ENCODE assay signal across 8 cellular contexts in genomic region chr2:207143131-207143473, GRCh38. TPM values are rescaled to one million over a fixed set of nuclear protein-coding genes. Genes with fewer than 3 reads are reported as not detected.
A peak's percentile ranks its signal among the peaks of the same experiment; 100 is the strongest.
DNase-seq lines count a peak whose midpoint lies in the region; ATAC-seq and TF ChIP-seq lines count a peak whose summit lies in the region.

No MANE protein-coding gene starts in this region.

- ATAC-seq in HG03342 (IDR thresholded peaks at IDR 0.05; ENCODE audit: unreplicated experiment): peak; percentile 2
- ATAC-seq in HG03095 (IDR thresholded peaks at IDR 0.05; ENCODE audit: unreplicated experiment): no peak
- ATAC-seq in foreskin keratinocyte: no peak

- H3K9me3 ChIP-seq in muscle layer of duodenum (ENCODE audit: control insufficient read depth in 1 of 2, low read length in 2 of 2): no peaks in the 10 kb centered on the region

- H3K36me3 Mint-ChIP-seq in brain: peaks cover 44% of the 10 kb centered on the region

- H3K4me1 ChIP-seq in ACC112 (ENCODE audit: control insufficient read depth, insufficient read depth, low read length, unreplicated experiment) (peaks cover 75% of the 10 kb centered on the region), muscle layer of duodenum (ENCODE audit: control insufficient read depth in 1 of 2, insufficient read depth in 2 of 2, low read length in 2 of 2) (peaks cover 0 to 51% of the 10 kb centered on the region in 2 donors), foreskin keratinocyte (peaks cover 31% of the 10 kb centered on the region)

- H3K9me3 Mint-ChIP-seq in brain: peaks cover 0 to 2% (median 0%) of the 10 kb centered on the region in 5 experiments

- peak overlapping the region; percentile 60 for H3K4me3 ChIP-seq in ACC112 (ENCODE audit: low read depth, low read length)
- peak overlapping the region in 1 of 2 donors; percentile 19 for H3K4me3 ChIP-seq in muscle layer of duodenum (ENCODE audit: low read depth in 1 of 2, low read length in 2 of 2)

- H3K4me1 Mint-ChIP-seq in brain: peaks cover 99% of the 10 kb centered on the region

- peak overlapping the region in 4 of 5 experiments; percentile 37 to 86 (median 72) for H3K27ac Mint-ChIP-seq in brain

- peak overlapping the region; percentile 11 to 69 (median 47) for H3K4me3 Mint-ChIP-seq in brain

- H3K27me3 ChIP-seq in ACC112 (ENCODE audit: insufficient read depth, low read length) (no peaks in the 10 kb centered on the region), muscle layer of duodenum (ENCODE audit: low read depth, low read length) (no peaks in the 10 kb centered on the region), foreskin keratinocyte (no peaks in the 10 kb centered on the region)

- H3K27ac ChIP-seq in ACC112 (ENCODE audit: low read depth, low read length) (peak overlapping the region; percentile 67), muscle layer of duodenum (ENCODE audit: low read length) (peak overlapping the region; percentile 91), foreskin keratinocyte (no peak overlapping the region)

- peaks cover 99% of the 10 kb centered on the region for H3K79me2 ChIP-seq in ACC112 (ENCODE audit: control insufficient read depth, insufficient read depth, low read length, unreplicated experiment)

- H3K27me3 Mint-ChIP-seq in brain: no peaks in the 10 kb centered on the region

- no peak for DNase-seq in NCI-H524 treated with DMSO at 0.1 percent for 48 hours (lab: John Stamatoyannopoulos, UW)
- DNase-seq in NK-92 (lab: John Stamatoyannopoulos, UW; ENCODE audit: unreplicated experiment): no peak
- no peak for DNase-seq in foreskin keratinocyte

- no peak for TF ChIP-seq CTCF in brain (conservative IDR thresholded peaks at IDR 0.05)
- TF ChIP-seq CTCF in foreskin keratinocyte (conservative IDR thresholded peaks at IDR 0.05): no peak

- no peak overlapping the region for H2AFZ ChIP-seq in ACC112 (ENCODE audit: low read length, unreplicated experiment)

- H3K36me3 ChIP-seq in ACC112 (ENCODE audit: insufficient read depth, low read length) (peaks cover 39% of the 10 kb centered on the region), muscle layer of duodenum (ENCODE audit: control insufficient read depth in 1 of 2, insufficient read depth in 2 of 2, low read length in 2 of 2) (peaks cover 0 to 10% of the 10 kb centered on the region in 2 donors)

RNA-seq across cellular contexts. Expression of gene KLF7, which starts 22.6 kb away (rescaled TPM):
- polyA plus RNA-seq in brain (ENCODE audit: insufficient read depth, low read depth, low replicate concordance) (11.2 TPM), foreskin keratinocyte (6.3 and 6.7 TPM in 2 replicates)
- total RNA-seq in foreskin keratinocyte: 32.3 and 40.6 TPM in 2 replicates
